In genomic region chr7:46586406-46586805, GRCh38 we compare ENCODE assay signal across 18 cellular contexts.
A peak's percentile ranks its signal among the peaks of the same experiment; 100 is the strongest.
DNase-seq lines count a peak whose midpoint lies in the region; ATAC-seq, FAIRE-seq and TF ChIP-seq lines count a peak whose summit lies in the region.
"Had no signal": no experiment of that assay in that cellular context is flagged by ENCODE, and none has a peak within 500 bp of the region (broad histone marks: within the 10 kb centered on the region; RNA-seq: fewer than 3 reads in every experiment).

No MANE protein-coding gene starts in this region.

- H3K36me3 ChIP-seq in bronchial epithelial cell (ENCODE audit: control insufficient read depth, insufficient read depth, low read length) = no peaks in the 10 kb centered on the region
- H3K36me3 ChIP-seq: BLaER1 treated with 17β-estradiol and CSF1 and Interleukin-3, amounts not matched to agents 10 nM and 100 nM had no signal

- ATAC-seq in SK-N-SH treated with all-trans-retinoic acid at 6 μM for 48 hours = no peak
- ATAC-seq: K562 had no signal

- peak; percentile 72 for FAIRE-seq in bronchial epithelial cell (lab: Jason Lieb, UNC)
- FAIRE-seq: H1, K562 had no signal

- no peaks in the 10 kb centered on the region for H3K27me3 ChIP-seq in bronchial epithelial cell (ENCODE audit: control insufficient read depth, insufficient read depth, low read length)
- H3K27me3 ChIP-seq: BLaER1 treated with 17β-estradiol and CSF1 and Interleukin-3, amounts not matched to agents 10 nM and 100 nM had no signal

- TF ChIP-seq CTCF in bronchial epithelial cell (IDR thresholded peaks at IDR 0.05; ENCODE audit: insufficient read depth, low read length, severe bottlenecking) = no peak

- peak; percentile 29 for DNase-seq in GM03348 (ENCODE audit: low spot score)
- no peak for DNase-seq in bronchial epithelial cell (ENCODE audit: low read depth)
- peak; percentile 5 for DNase-seq in glomerular visceral epithelial cell (ENCODE audit: extremely low spot score)
- peak; percentile 59 for DNase-seq in myocyte (ENCODE audit: low read depth)
- no peak for DNase-seq in iPS-NIHi7 (ENCODE audit: extremely low spot score)
- no peak for DNase-seq in NCI-H1436 (lab: John Stamatoyannopoulos, UW)
- no peak for DNase-seq in NCI-H1417 treated with DMSO at 0.1 percent for 48 hours (lab: John Stamatoyannopoulos, UW)
- DNase-seq: DMS 273 treated with DMSO at 0.1 percent for 48 hours, HFFc6, NCI-H1048, NCI-H187, NCI-H2171, NCI-H82, SHP77 had no signal

- no peak overlapping the region for H3K4me3 ChIP-seq in bronchial epithelial cell (ENCODE audit: low read depth, low read length)
- H3K4me3 ChIP-seq: BLaER1 treated with 17β-estradiol and CSF1 and Interleukin-3, amounts not matched to agents 10 nM and 100 nM; K562 had no signal

TF ChIP-seq in SK-N-SH treated with all-trans-retinoic acid at 6 μM for 48 hours, 23 proteins besides CTCF, POLR2A, EP300 and RAD21:
- TF ChIP-seq TCF4 (CRISPR knock-in tag; IDR thresholded peaks at IDR 0.05; ENCODE audit: borderline replicate concordance) (no peak), CSRNP3 (CRISPR knock-in tag; IDR thresholded peaks at IDR 0.05) (no peak), ZC3H10 (CRISPR knock-in tag; IDR thresholded peaks at IDR 0.05) (no peak), ZNF565 (CRISPR knock-in tag; conservative IDR thresholded peaks at IDR 0.05; ENCODE audit: low read depth) (no peak), SNAI2 (CRISPR knock-in tag; IDR thresholded peaks at IDR 0.05) (no peak), ISL1 (CRISPR knock-in tag; IDR thresholded peaks at IDR 0.05) (no peak), RARB (CRISPR knock-in tag; IDR thresholded peaks at IDR 0.05) (no peak), TOX (CRISPR knock-in tag; IDR thresholded peaks at IDR 0.05; ENCODE audit: borderline replicate concordance) (no peak), ZNF8 (CRISPR knock-in tag; IDR thresholded peaks at IDR 0.05) (no peak), OSR1 (CRISPR knock-in tag; IDR thresholded peaks at IDR 0.05) (no peak), ZFP30 (CRISPR knock-in tag; IDR thresholded peaks at IDR 0.05) (no peak), PPARA (CRISPR knock-in tag; IDR thresholded peaks at IDR 0.05; ENCODE audit: borderline replicate concordance) (no peak), CSDC2 (CRISPR knock-in tag; IDR thresholded peaks at IDR 0.05) (no peak), ZNF70 (CRISPR knock-in tag; IDR thresholded peaks at IDR 0.05) (no peak), TSHZ2 (CRISPR knock-in tag; IDR thresholded peaks at IDR 0.05) (no peak), CREB5 (CRISPR knock-in tag; IDR thresholded peaks at IDR 0.05; ENCODE audit: low read depth) (no peak), ZFP3 (CRISPR knock-in tag; IDR thresholded peaks at IDR 0.05) (no peak)

Comparison
In these comparisons a context has a peak if more than half of its experiments do, and no peak if none do; other contexts are left out.
1. DNase-seq: peak in GM03348 (single experiment), glomerular visceral epithelial cell (single experiment) and myocyte (single experiment); none in bronchial epithelial cell (single experiment), iPS-NIHi7 (single experiment), NCI-H1436 (single experiment) and NCI-H1417 treated with DMSO at 0.1 percent for 48 hours (single experiment).